ENCODE assay signal across 2 cellular contexts in genomic region chr16:561957-562938, GRCh38.
TF ChIP-seq lines count a peak whose summit lies in the region.

No MANE protein-coding gene starts in this region.

TF ChIP-seq in Ishikawa, 13 proteins besides CTCF, POLR2A, EP300 and RAD21:
- no peak for TF ChIP-seq ZBTB7A (IDR thresholded peaks at IDR 0.05; ENCODE audit: low read depth)
- TF ChIP-seq TEAD4 (IDR thresholded peaks at IDR 0.05): peak; percentile 55

TF ChIP-seq in endothelial cell of umbilical vein, 7 proteins besides CTCF, POLR2A, EP300 and RAD21:
- no peak for TF ChIP-seq FOS (IDR thresholded peaks at IDR 0.05; ENCODE audit: borderline replicate concordance, insufficient read depth, low read length)
- no peak for TF ChIP-seq JUN (IDR thresholded peaks at IDR 0.05; ENCODE audit: borderline replicate concordance, insufficient read depth, insufficient read length, low read depth)
- no peak for TF ChIP-seq EZH2 (IDR thresholded peaks at IDR 0.05; ENCODE audit: borderline replicate concordance, low read depth, low read length, severe bottlenecking)
- TF ChIP-seq MAX (IDR thresholded peaks at IDR 0.05; ENCODE audit: insufficient read depth, insufficient read length): peak; percentile 26
- TF ChIP-seq GATA2 (IDR thresholded peaks at IDR 0.05; ENCODE audit: insufficient read depth, insufficient read length, low read depth, low read length): no peak
